Comparison of ENCODE assay signal across 20 cellular contexts in the genomic region with DNA sequence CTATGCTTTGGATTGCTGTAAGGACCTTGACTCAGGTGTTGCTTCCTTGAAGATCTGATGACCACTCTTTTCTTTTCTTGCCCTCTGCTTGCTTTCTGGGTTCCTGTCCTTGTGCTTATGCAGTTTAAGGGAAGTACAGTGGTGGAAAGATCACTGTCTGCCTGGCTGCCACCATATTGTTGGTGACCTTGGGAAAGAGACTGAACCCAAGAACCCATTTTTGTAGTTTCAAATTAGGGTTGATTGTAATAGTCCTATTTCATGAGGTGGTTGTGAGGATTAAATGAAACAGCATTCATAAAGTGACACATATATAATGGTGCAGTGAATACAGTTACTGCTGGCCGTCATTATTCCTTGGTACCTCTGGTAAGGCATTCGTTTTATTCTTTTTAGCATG. TPM values are rescaled to one million over a fixed set of nuclear protein-coding genes. Genes with fewer than 3 reads are reported as not detected.
DNase-seq lines count a peak whose midpoint lies in the region; ATAC-seq and TF ChIP-seq lines count a peak whose summit lies in the region.
"Had no signal": no experiment of that assay in that cellular context is flagged by ENCODE, and none has a peak within 500 bp of the region (broad histone marks: within the 10 kb centered on the region; RNA-seq: fewer than 3 reads in every experiment).

No MANE protein-coding gene starts in this region.

- DNase-seq in left ventricle myocardium inferior, result no peak
- DNase-seq in Right ventricle myocardium superior, result no peak
- DNase-seq in memory B cell (ENCODE audit: low spot score in 2 of 2), result no peak
- peak; percentile 24 for DNase-seq in superior temporal gyrus (ENCODE audit: extremely low spot score)
- no peak for DNase-seq in vagina (ENCODE audit: extremely low spot score in 2 of 2)
- DNase-seq: activated CD4-positive, alpha-beta T cell treated with anti-CD3 and anti-CD28 coated beads for 4 hours; adrenal gland; central memory CD4-positive, alpha-beta T cell; GDM1; KG1; mucosa of descending colon; NCI-H1694 treated with DMSO at 0.1 percent for 48 hours; NCI-H748 treated with DMSO at 0.1 percent for 48 hours; SJCRH30; stimulated activated CD4-positive, alpha-beta T cell treated with anti-CD3 and anti-CD28 coated beads, Interleukin-12 subunit alpha, Interleukin-12 subunit beta, amount 100 ng/mL, for 4 hours; T-helper 1 cell had no signal

- peak overlapping the region; percentile 10 for H3K27ac Mint-ChIP-seq in activated T-helper 17 cell treated with anti-CD3 and anti-CD28 coated beads, Interleukin-2, amount 50 U/mL, for 72 hours
- H3K27ac Mint-ChIP-seq in memory B cell, result peak overlapping the region; percentile 82

- H3K4me1 ChIP-seq in left ventricle myocardium inferior (peaks cover 95% of the 10 kb centered on the region), vagina (peaks cover 64% of the 10 kb centered on the region)

- H3K9me3 ChIP-seq in left ventricle myocardium inferior (replicated peaks) (no peaks in the 10 kb centered on the region), vagina (no peaks in the 10 kb centered on the region)
- H3K9me3 ChIP-seq: adrenal gland, mucosa of descending colon, SJCRH30 had no signal

- H3K4me3 ChIP-seq in left ventricle myocardium inferior, result no peak overlapping the region
- H3K4me3 ChIP-seq in vagina, result no peak overlapping the region
- H3K4me3 ChIP-seq: adrenal gland, mucosa of descending colon, SJCRH30 had no signal

- no peaks in the 10 kb centered on the region for H3K9me3 Mint-ChIP-seq in activated T-helper 17 cell treated with anti-CD3 and anti-CD28 coated beads, Interleukin-2, amount 50 U/mL, for 72 hours
- H3K9me3 Mint-ChIP-seq in memory B cell, result no peaks in the 10 kb centered on the region

- no peaks in the 10 kb centered on the region for H3K27me3 ChIP-seq in left ventricle myocardium inferior (ENCODE audit: low read depth)
- H3K27me3 ChIP-seq in vagina, result no peaks in the 10 kb centered on the region
- H3K27me3 ChIP-seq: adrenal gland, SJCRH30 had no signal

- no peaks in the 10 kb centered on the region for H3K27me3 Mint-ChIP-seq in activated T-helper 17 cell treated with anti-CD3 and anti-CD28 coated beads, Interleukin-2, amount 50 U/mL, for 72 hours
- no peaks in the 10 kb centered on the region for H3K27me3 Mint-ChIP-seq in memory B cell

- TF ChIP-seq CTCF in left ventricle myocardium inferior (IDR thresholded peaks at IDR 0.05; ENCODE audit: borderline replicate concordance) (no peak), vagina (IDR thresholded peaks at IDR 0.05) (no peak)

- intact Hi-C loops in left ventricle myocardium inferior (cut with micrococcal nuclease), result no loop called here
- intact Hi-C loops in Right ventricle myocardium superior (cut with DNase I), result no loop called here
- intact Hi-C loops in vagina (cut with DNase I), result loop anchor here (10.0 kb wide), 1 partner anchor 496 kb away; no protein-coding TSS in a partner anchor

- ATAC-seq in Right ventricle myocardium superior (ENCODE audit: poor library complexity) (no peak), memory B cell (ENCODE audit: low read depth) (no peak), HG02852 (IDR thresholded peaks at IDR 0.05; ENCODE audit: unreplicated experiment) (no peak), HG02623 (IDR thresholded peaks at IDR 0.05; ENCODE audit: unreplicated experiment) (no peak)
- ATAC-seq in activated T-helper 17 cell treated with anti-CD3 and anti-CD28 coated beads, Interleukin-2, amount 50 U/mL, for 72 hours (replicated peaks), result no peak
- ATAC-seq: left lobe of liver, mucosa of descending colon had no signal

- H3K36me3 ChIP-seq in left ventricle myocardium inferior, result no peaks in the 10 kb centered on the region
- no peaks in the 10 kb centered on the region for H3K36me3 ChIP-seq in vagina
- H3K36me3 ChIP-seq: adrenal gland, SJCRH30 had no signal

- H3K36me3 Mint-ChIP-seq in activated T-helper 17 cell treated with anti-CD3 and anti-CD28 coated beads, Interleukin-2, amount 50 U/mL, for 72 hours (ENCODE audit: low read depth), result no peaks in the 10 kb centered on the region
- H3K36me3 Mint-ChIP-seq in memory B cell, result peaks cover 5% of the 10 kb centered on the region

- H3K27ac ChIP-seq in left ventricle myocardium inferior (replicated peaks) (peak overlapping the region; percentile 74), vagina (no peak overlapping the region)
- H3K27ac ChIP-seq: adrenal gland, SJCRH30 had no signal

- no peak for TF ChIP-seq POLR2A in vagina (IDR thresholded peaks at IDR 0.05)

- peaks cover 59% of the 10 kb centered on the region for H3K4me1 Mint-ChIP-seq in activated T-helper 17 cell treated with anti-CD3 and anti-CD28 coated beads, Interleukin-2, amount 50 U/mL, for 72 hours
- H3K4me1 Mint-ChIP-seq in memory B cell, result peaks cover 69% of the 10 kb centered on the region

- peak overlapping the region; percentile 56 for H3K4me3 Mint-ChIP-seq in activated T-helper 17 cell treated with anti-CD3 and anti-CD28 coated beads, Interleukin-2, amount 50 U/mL, for 72 hours
- no peak overlapping the region for H3K4me3 Mint-ChIP-seq in memory B cell

RNA-seq across cellular contexts. Expression of a gene that starts 41.1 kb away (rescaled TPM):
- 102 TPM for total RNA-seq in left ventricle myocardium inferior
- 76.9 TPM for total RNA-seq in Right ventricle myocardium superior
- total RNA-seq in activated T-helper 17 cell treated with anti-CD3 and anti-CD28 coated beads, Interleukin-2, amount 50 U/mL, for 72 hours, result 10 to 100 TPM; 26.4 to 54.9 TPM
- 75.9 TPM for total RNA-seq in vagina
